In the genomic region with DNA sequence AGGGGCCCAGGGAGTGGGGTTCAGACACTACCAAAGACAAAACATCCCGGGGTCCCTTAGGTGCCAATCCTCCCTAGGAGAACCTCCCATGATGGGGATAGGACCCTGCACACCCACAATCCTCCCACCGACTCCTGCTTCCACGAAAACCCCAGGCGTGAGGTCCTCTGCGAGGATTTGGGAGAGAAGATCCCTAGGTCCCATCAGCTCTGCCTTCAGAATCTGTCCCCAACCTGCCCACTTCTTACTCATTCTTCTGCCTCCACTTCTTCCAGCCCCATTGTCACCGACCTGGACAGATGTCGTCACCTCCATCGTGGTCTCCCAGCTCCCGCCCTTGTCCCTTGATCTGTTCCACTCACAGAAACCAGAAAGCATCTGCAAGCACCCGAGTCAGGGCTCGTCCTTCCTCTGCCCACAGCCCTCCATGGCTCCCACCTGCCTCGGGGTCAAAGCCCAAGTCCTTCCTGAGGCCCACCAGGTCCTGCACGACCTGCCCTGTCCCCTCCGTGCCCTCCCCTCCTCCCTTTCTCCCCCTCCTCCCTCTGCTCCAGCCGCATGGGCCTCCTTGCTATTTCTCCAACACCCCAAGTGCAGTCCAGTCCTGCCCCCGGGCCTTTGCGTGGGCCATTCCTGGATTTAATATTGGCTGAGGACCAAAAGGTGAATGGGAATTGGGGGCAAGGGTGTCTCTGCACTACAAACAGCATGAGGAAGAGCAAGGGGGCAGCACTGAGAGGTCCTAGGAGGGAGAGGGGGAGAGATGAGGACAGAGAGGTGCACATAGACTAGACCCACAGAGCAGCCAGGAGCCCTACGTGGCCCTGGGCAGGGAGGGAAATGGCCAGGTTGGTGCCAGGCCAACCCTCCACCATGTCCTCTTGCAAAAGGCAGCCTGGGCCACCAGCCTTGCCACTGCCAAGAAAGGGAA, we compare ENCODE assay signal across 15 cellular contexts. TPM values are rescaled to one million over a fixed set of nuclear protein-coding genes. Genes with fewer than 3 reads are reported as not detected.
DNase-seq lines count a peak whose midpoint lies in the region; ATAC-seq and TF ChIP-seq lines count a peak whose summit lies in the region.
"Had no signal": no experiment of that assay in that cellular context is flagged by ENCODE, and none has a peak within 500 bp of the region (broad histone marks: within the 10 kb centered on the region; RNA-seq: fewer than 3 reads in every experiment).

No MANE protein-coding gene starts in this region.

- DNase-seq in left ventricle myocardium inferior (no peak), left cardiac atrium (no peak), choroid plexus epithelial cell (ENCODE audit: low read depth) (no peak), mesendoderm (peak; percentile 28), upper lobe of left lung (no peak), SKM-1 (lab: John Stamatoyannopoulos, UW; ENCODE audit: unreplicated experiment) (no peak), H4 (ENCODE audit: low spot score) (no peak)
- DNase-seq: 8988T; CD4-positive, alpha-beta memory T cell; IMR-90; MV-4-11; naive thymus-derived CD4-positive, alpha-beta T cell; NCI-H774 had no signal

- TF ChIP-seq EP300 in upper lobe of left lung (IDR thresholded peaks at IDR 0.05) = no peak

- H3K56ac ChIP-seq in mesendoderm (ENCODE audit: low read length) = no peak overlapping the region

- no peak overlapping the region for H3K4ac ChIP-seq in mesendoderm (ENCODE audit: low read depth, low read length)

- no peak overlapping the region for H2BK15ac ChIP-seq in mesendoderm (replicated peaks; ENCODE audit: low read depth)

- H3K79me1 ChIP-seq in mesendoderm (ENCODE audit: low read length) = peaks cover 26% of the 10 kb centered on the region

- H3K4me3 ChIP-seq in left ventricle myocardium inferior (peak overlapping the region; percentile 87), choroid plexus epithelial cell (ENCODE audit: low read depth, low read length) (no peak overlapping the region), mesendoderm (ENCODE audit: low read length) (no peak overlapping the region), upper lobe of left lung (peak overlapping the region in 1 of 4 donors; percentile 88)

- H3K23ac ChIP-seq in mesendoderm (ENCODE audit: low read length) = no peak overlapping the region

- no peak overlapping the region for H2BK5ac ChIP-seq in mesendoderm (ENCODE audit: low read length)

- ATAC-seq in left cardiac atrium = no peak
- ATAC-seq in upper lobe of left lung (ENCODE audit: low FRiP score in 2 of 2) = no peak
- no peak for ATAC-seq in HG02938 (IDR thresholded peaks at IDR 0.05; ENCODE audit: unreplicated experiment)
- ATAC-seq: HCT116; naive thymus-derived CD4-positive, alpha-beta T cell had no signal

- H3K36me3 ChIP-seq in left ventricle myocardium inferior (peaks cover 17% of the 10 kb centered on the region), mesendoderm (ENCODE audit: control insufficient read depth, insufficient read depth, low read length) (peaks cover 5% of the 10 kb centered on the region), upper lobe of left lung (peaks cover 0 to 4% (median 1%) of the 10 kb centered on the region in 4 donors)

- H3K27ac ChIP-seq in left ventricle myocardium inferior (replicated peaks) (peak overlapping the region; percentile 87), mesendoderm (ENCODE audit: low read depth, low read length) (no peak overlapping the region), upper lobe of left lung (peak overlapping the region in 3 of 4 donors; percentile 53 to 88 (median 82))

- no peak overlapping the region for H3K4me2 ChIP-seq in mesendoderm (ENCODE audit: low read length)

- no peak overlapping the region for H3K9ac ChIP-seq in mesendoderm (ENCODE audit: low read length)

- H2AK5ac ChIP-seq in mesendoderm (ENCODE audit: low read length) = no peak overlapping the region

- H3K27me3 ChIP-seq in left ventricle myocardium inferior (ENCODE audit: low read depth) (peaks cover 32% of the 10 kb centered on the region), mesendoderm (ENCODE audit: insufficient read depth, low read length, poor library complexity) (no peaks in the 10 kb centered on the region), upper lobe of left lung (peaks cover 0 to 18% (median 2%) of the 10 kb centered on the region in 4 donors)

- no peak for TF ChIP-seq CTCF in left ventricle myocardium inferior (IDR thresholded peaks at IDR 0.05; ENCODE audit: borderline replicate concordance)
- peak; percentile 17 for TF ChIP-seq CTCF in choroid plexus epithelial cell (conservative IDR thresholded peaks at IDR 0.05; ENCODE audit: low read depth, low read length)
- no peak for TF ChIP-seq CTCF in upper lobe of left lung (IDR thresholded peaks at IDR 0.05)

- H3K18ac ChIP-seq in mesendoderm (ENCODE audit: low read length) = no peak overlapping the region

- H3K79me2 ChIP-seq in mesendoderm (ENCODE audit: control insufficient read depth, insufficient read depth, low read length) = peaks cover 13% of the 10 kb centered on the region

- intact Hi-C loops in left ventricle myocardium inferior (cut with micrococcal nuclease) (no loop called here), left cardiac atrium (cut with DNase I) (no loop called here)

- H4K8ac ChIP-seq in mesendoderm (ENCODE audit: low read depth, low read length) = no peak overlapping the region

- no CpG with 5 or more reads among the region's 18 CpGs for WGBS in mesendoderm (ENCODE audit: extremely low coverage, insufficient coverage, low lambda C conversion rate)
- 77 to 84% methylated on average over 18 of the region's 18 CpGs for WGBS in upper lobe of left lung, 2 donors

- no peak overlapping the region for H2BK120ac ChIP-seq in mesendoderm (ENCODE audit: low read depth, low read length)

- H3K4me1 ChIP-seq in left ventricle myocardium inferior (peaks cover 67% of the 10 kb centered on the region), mesendoderm (ENCODE audit: control insufficient read depth, low read depth, low read length) (peaks cover 5% of the 10 kb centered on the region), upper lobe of left lung (peaks cover 8 to 33% (median 19%) of the 10 kb centered on the region in 4 donors)

- TF ChIP-seq POLR2A in upper lobe of left lung (IDR thresholded peaks at IDR 0.05) = no peak

- no peak overlapping the region for H4K5ac ChIP-seq in mesendoderm (ENCODE audit: low read length)

- H3K9me3 ChIP-seq in left ventricle myocardium inferior (replicated peaks) (no peaks in the 10 kb centered on the region), upper lobe of left lung (no peaks in the 10 kb centered on the region)

RNA-seq across cellular contexts. Expression of a gene that starts 51.3 kb away (rescaled TPM):
- total RNA-seq in left ventricle myocardium inferior = 40.0 TPM
- 100 to 1,000 TPM in 1 of 2 donors, 10 to 100 TPM in 1; 95.6 to 130 TPM for total RNA-seq in left cardiac atrium
- polyA plus RNA-seq in mesendoderm (2013, experiment 1 of 2) = 35.5 TPM
- polyA plus RNA-seq in mesendoderm (2013, experiment 2 of 2) = 34.8 TPM
- total RNA-seq in upper lobe of left lung = 100 to 1,000 TPM in 4 of 6 donors, 10 to 100 TPM in 2; 85.6 to 325 (median 146) TPM
- 47.4 and 63.8 TPM in 2 replicates for total RNA-seq in H4 (2014; rRNA removed; shearing (Covaris generic))
